In the genomic region with DNA sequence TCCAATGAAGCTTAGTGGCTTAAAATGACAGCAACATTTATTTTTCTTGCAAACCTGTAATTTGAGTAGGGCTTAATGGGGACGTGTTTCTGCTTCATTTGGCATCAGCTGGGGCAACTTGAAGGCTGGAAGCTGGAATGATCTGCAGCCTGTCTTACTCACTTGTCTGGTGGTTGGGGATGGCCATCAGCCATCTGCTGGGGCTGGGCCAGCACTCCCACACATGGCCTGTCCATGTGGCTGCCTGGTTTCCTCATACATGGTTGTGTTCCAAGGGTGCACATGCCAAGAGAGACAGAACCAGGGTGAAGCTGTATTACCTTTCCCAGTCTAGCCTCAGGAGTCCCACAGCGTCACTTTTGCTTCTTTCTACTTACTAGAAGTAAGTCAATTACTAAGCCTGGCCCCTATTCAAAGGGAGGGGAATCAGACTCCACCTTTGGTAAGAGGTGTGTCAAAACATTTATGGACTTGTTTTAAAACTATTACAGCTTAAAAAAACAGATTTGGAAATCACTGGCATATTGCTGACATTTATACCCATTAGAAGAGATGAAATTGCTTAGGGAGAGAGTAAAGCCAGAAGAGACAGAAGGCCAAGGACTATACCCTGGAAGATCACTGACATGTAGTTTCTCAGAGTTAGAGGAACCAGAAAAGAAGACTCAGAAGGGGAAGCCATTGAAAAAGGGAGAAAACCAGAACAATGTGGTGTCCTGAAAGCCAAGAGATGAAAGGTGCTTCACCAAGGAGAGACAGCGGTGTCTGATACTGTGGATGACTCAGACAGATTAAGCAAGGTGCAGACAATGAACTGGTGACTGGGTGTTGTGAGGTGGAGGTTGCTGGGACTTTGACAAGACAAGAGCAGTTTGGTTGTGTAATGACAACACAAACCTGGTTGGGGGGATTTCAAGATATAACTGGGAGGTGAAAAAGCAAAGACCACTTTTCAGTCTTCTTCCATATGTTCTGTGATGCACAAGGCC, we compare ENCODE assay signal across 8 cellular contexts.
A peak's percentile ranks its signal among the peaks of the same experiment; 100 is the strongest.
DNase-seq lines count a peak whose midpoint lies in the region; ATAC-seq, FAIRE-seq and TF ChIP-seq lines count a peak whose summit lies in the region.

No MANE protein-coding gene starts in this region.

- no peaks in the 10 kb centered on the region for H3K36me3 ChIP-seq in skeletal muscle satellite cell (ENCODE audit: insufficient read depth, low read length)

- H3K9me3 ChIP-seq in skeletal muscle satellite cell (replicated peaks; ENCODE audit: low read length) = no peaks in the 10 kb centered on the region

- DNase-seq in GOT3 (lab: John Stamatoyannopoulos, UW) (peak; percentile 28), RPMI7951 (ENCODE audit: low read depth) (peak; percentile 99), glomerular visceral epithelial cell (ENCODE audit: extremely low spot score) (peak; percentile 85), GM12891 (ENCODE audit: insufficient read length, low spot score) (no peak)
- no peak for DNase-seq in activated CD4-positive, alpha-beta T cell treated with anti-CD3 and anti-CD28 coated beads for 1 hour

- no peak overlapping the region for H3K4me3 ChIP-seq in skeletal muscle satellite cell (ENCODE audit: low read length)

- H3K9ac ChIP-seq in skeletal muscle satellite cell (ENCODE audit: low read depth, low read length) = no peak overlapping the region

- peak overlapping the region; percentile 40 for H3K4me2 ChIP-seq in skeletal muscle satellite cell (ENCODE audit: low read length)

- ATAC-seq in HG03442 (IDR thresholded peaks at IDR 0.05; ENCODE audit: unreplicated experiment) = no peak
- ATAC-seq in HG02884 (IDR thresholded peaks at IDR 0.05; ENCODE audit: unreplicated experiment) = no peak

- no peak for FAIRE-seq in GM12891 (lab: Jason Lieb, UNC)

- H3K27me3 ChIP-seq in skeletal muscle satellite cell (ENCODE audit: control insufficient read depth, insufficient read depth, low read length) = no peaks in the 10 kb centered on the region

- TF ChIP-seq POLR2A in GM12891 (IDR thresholded peaks at IDR 0.05; ENCODE audit: low read depth, low read length) = no peak

- peaks cover 20% of the 10 kb centered on the region for H3K4me1 ChIP-seq in skeletal muscle satellite cell (ENCODE audit: control insufficient read depth, insufficient read depth, low read length)

TF ChIP-seq in GM12891, 5 proteins besides CTCF, POLR2A, EP300 and RAD21:
- TF ChIP-seq POU2F2 (IDR thresholded peaks at IDR 0.05; ENCODE audit: low read depth, low read length) (no peak), TAF1 (IDR thresholded peaks at IDR 0.05; ENCODE audit: low read depth, low read length) (no peak), SPI1 (IDR thresholded peaks at IDR 0.05; ENCODE audit: low read depth, low read length) (no peak), POLR2AphosphoS5 (IDR thresholded peaks at IDR 0.05; ENCODE audit: low read depth, low read length) (no peak), PAX5 (IDR thresholded peaks at IDR 0.05; ENCODE audit: insufficient read depth, low read length, severe bottlenecking) (no peak)
TF ChIP-seq in GM12891: peak in this region for 0.

Comparison
In these comparisons a context has a peak if more than half of its experiments do, and no peak if none do; other contexts are left out.
1. DNase-seq: peak in GOT3 (single experiment), RPMI7951 (single experiment) and glomerular visceral epithelial cell (single experiment); none in GM12891 (single experiment) and activated CD4-positive, alpha-beta T cell treated with anti-CD3 and anti-CD28 coated beads for 1 hour (single experiment).